12 cellular contexts compared by ENCODE assay signal in genomic region chr1:219659005-219659632, GRCh38. TPM values are rescaled to one million over a fixed set of nuclear protein-coding genes. Genes with fewer than 3 reads are reported as not detected.
A peak's percentile ranks its signal among the peaks of the same experiment; 100 is the strongest.
DNase-seq lines count a peak whose midpoint lies in the region; ATAC-seq and TF ChIP-seq lines count a peak whose summit lies in the region.
"Had no signal": no experiment of that assay in that cellular context is flagged by ENCODE, and none has a peak within 500 bp of the region (broad histone marks: within the 10 kb centered on the region; RNA-seq: fewer than 3 reads in every experiment).

No MANE protein-coding gene starts in this region.

- no peak overlapping the region for H3K9ac ChIP-seq in IMR-90 (ENCODE audit: low read depth, low read length)

- H3K9me3 ChIP-seq in IMR-90 (ENCODE audit: control insufficient read depth, insufficient read depth, low read length) (no peaks in the 10 kb centered on the region), heart left ventricle (no peaks in the 10 kb centered on the region)
- H3K9me3 ChIP-seq: body of pancreas had no signal

- H4K20me1 ChIP-seq in IMR-90 (ENCODE audit: insufficient read depth, low read length): no peaks in the 10 kb centered on the region

- H2AK5ac ChIP-seq in IMR-90 (ENCODE audit: low read depth, low read length): no peak overlapping the region; the same call in 1 of the 2 replicates

- TF ChIP-seq CTCF in IMR-90 (conservative IDR thresholded peaks at IDR 0.05; ENCODE audit: low read depth, low read length): no peak
- no peak for TF ChIP-seq CTCF in heart left ventricle (IDR thresholded peaks at IDR 0.05)

- peaks cover 0 to 9% (median 4%) of the 10 kb centered on the region in 3 donors for H3K9me3 Mint-ChIP-seq in T-cell

- H4K8ac ChIP-seq in IMR-90 (ENCODE audit: low read depth in 2 of 2, low read length in 2 of 2): no peak overlapping the region

- H3K27ac ChIP-seq in IMR-90 (ENCODE audit: insufficient read depth, low read length): peak overlapping the region; percentile 13; the same call in 1 of the 2 replicates
- peak overlapping the region in 1 of 12 donors; percentile 63 for H3K27ac ChIP-seq in heart left ventricle
- H3K27ac ChIP-seq: body of pancreas had no signal

- H2BK120ac ChIP-seq in IMR-90 (ENCODE audit: low read depth, low read length): no peak overlapping the region

- H3K56ac ChIP-seq in IMR-90 (ENCODE audit: extremely low read depth, insufficient read depth, low read length): no peak overlapping the region

- H3K9me1 ChIP-seq in IMR-90 (ENCODE audit: insufficient read depth, low read length): no peaks in the 10 kb centered on the region

- CTCF ChIA-PET in IMR-90 (lab: Yijun Ruan, JAX) (interaction anchor here (0.8 kb wide), 1 partner anchor 35 kb away, joined by 4 read pairs; no protein-coding TSS in a partner anchor), T-cell (lab: Charles Lee) (no interaction called here)

- H2BK5ac ChIP-seq in IMR-90 (ENCODE audit: low read depth, low read length, poor library complexity, severe bottlenecking): no peak overlapping the region

- peak overlapping the region; percentile 50; the same call in 1 of the 2 replicates for H4K5ac ChIP-seq in IMR-90 (ENCODE audit: low read depth, low read length)

- H3K4ac ChIP-seq in IMR-90 (ENCODE audit: low read depth, low read length): no peak overlapping the region

- H3K4me1 Mint-ChIP-seq in T-cell: peaks cover 0 to 5% (median 5%) of the 10 kb centered on the region in 3 donors

- no peak overlapping the region for H3K23ac ChIP-seq in IMR-90 (ENCODE audit: low read depth, low read length)

- peak overlapping the region; percentile 89; the same call in 1 of the 2 replicates for H3K18ac ChIP-seq in IMR-90 (ENCODE audit: low read depth, low read length)

- H3K27ac Mint-ChIP-seq in T-cell: no peak overlapping the region
- H3K27ac Mint-ChIP-seq: CD4-positive, alpha-beta T cell had no signal

- no peak overlapping the region for H2BK15ac ChIP-seq in IMR-90 (ENCODE audit: low read depth, low read length)

- H3K36me3 ChIP-seq in IMR-90 (ENCODE audit: control insufficient read depth, insufficient read depth, low read length) (no peaks in the 10 kb centered on the region), heart left ventricle (no peaks in the 10 kb centered on the region)

- H3K79me1 ChIP-seq in IMR-90 (ENCODE audit: low read depth in 1 of 2, low read length in 2 of 2): no peaks in the 10 kb centered on the region

- dilution Hi-C loops in IMR-90 (cut with HindIII; ENCODE audit: low sequenced_read_pairs, unreplicated experiment): no loop called here

- H4K91ac ChIP-seq in IMR-90 (ENCODE audit: insufficient read depth, low read depth, low read length): no peak overlapping the region

- POLR2A ChIA-PET in IMR-90 (lab: Charles Lee; ENCODE audit: unreplicated experiment) (interaction anchor here (0.6 kb wide), 1 partner anchor 14 kb away, joined by 4 read pairs; no protein-coding TSS in a partner anchor), T-cell (lab: Charles Lee) (no interaction called here)

- no peak for TF ChIP-seq RAD21 in IMR-90 (IDR thresholded peaks at IDR 0.05; ENCODE audit: low read length)

- TF ChIP-seq POLR2A in IMR-90 (IDR thresholded peaks at IDR 0.05; ENCODE audit: low read depth, low read length) (no peak), heart left ventricle (IDR thresholded peaks at IDR 0.05) (no peak)

- H3K36me3 Mint-ChIP-seq in T-cell: no peaks in the 10 kb centered on the region

- intact Hi-C loops in IMR-90 (cut with micrococcal nuclease): loop anchor here (5.0 kb wide), 1 partner anchor 262 kb away; no protein-coding TSS in a partner anchor
- intact Hi-C loops in heart left ventricle (cut with DNase I): loop anchor here in 1 of 10 donors (10.0 kb wide), 1 partner anchor 1314 kb away; the partner anchor contains the start of gene TGFB2

- ATAC-seq in GM18517 (IDR thresholded peaks at IDR 0.05; ENCODE audit: unreplicated experiment) (peak; percentile 73), GM21786 (IDR thresholded peaks at IDR 0.05; ENCODE audit: unreplicated experiment) (peak; percentile 77), IMR-90 (ENCODE audit: low read depth) (no peak), heart left ventricle (peak in 3 of 4 donors; percentile 77 to 83 (median 82)), GM19328 (IDR thresholded peaks at IDR 0.05; ENCODE audit: unreplicated experiment) (no peak), T-cell (replicated peaks in 1 of 4) (no peak)
- ATAC-seq: body of pancreas had no signal

- H3K4me3 Mint-ChIP-seq in T-cell: no peak overlapping the region
- H3K4me3 Mint-ChIP-seq: CD4-positive, alpha-beta T cell had no signal

- H3K4me1 ChIP-seq in IMR-90 (ENCODE audit: control insufficient read depth, insufficient read depth, low read length) (peaks cover 6% of the 10 kb centered on the region; the same call in 1 of the 2 replicates), heart left ventricle (peaks cover 0 to 22% (median 12%) of the 10 kb centered on the region in 12 donors)

- no peak overlapping the region for H2AK9ac ChIP-seq in IMR-90 (replicated peaks; ENCODE audit: low read depth, low read length, poor library complexity)

- no peak overlapping the region for H2BK20ac ChIP-seq in IMR-90 (ENCODE audit: low read depth, low read length)

- in situ Hi-C loops in IMR-90 (cut with MboI; ENCODE audit: low sequenced_read_pairs): no loop called here

- no CpG with 5 or more reads among the region's 4 CpGs for WGBS in IMR-90 (ENCODE audit: extremely low coverage in 2 of 2, insufficient read length in 1 of 2), 2 experiments
- WGBS in heart left ventricle, 4 donors: 44 to 48% (median 46%) methylated on average over 4 of the region's 4 CpGs

- DNase-seq in IMR-90 (no peak), heart left ventricle (peak in 1 of 5 donors; percentile 37), NCI-H2227 (lab: John Stamatoyannopoulos, UW; ENCODE audit: unreplicated experiment) (no peak), T-cell (no peak), NCI-H748 treated with DMSO at 0.1 percent for 48 hours (lab: John Stamatoyannopoulos, UW) (no peak)
- DNase-seq: body of pancreas; CD4-positive, alpha-beta T cell had no signal

- BruUV-seq in IMR-90 (replicated peaks; lab: Mats Ljungman, UMichigan): no TSS peak

- no peaks in the 10 kb centered on the region for H3K27me3 ChIP-seq in IMR-90 (ENCODE audit: control insufficient read depth, insufficient read depth, low read length)
- H3K27me3 ChIP-seq in heart left ventricle: peaks cover 0 to 2% (median 0%) of the 10 kb centered on the region in 9 donors
- H3K27me3 ChIP-seq: body of pancreas had no signal

- H3K4me3 ChIP-seq in IMR-90 (ENCODE audit: insufficient read depth, low read depth, low read length) (no peak overlapping the region), heart left ventricle (no peak overlapping the region)
- H3K4me3 ChIP-seq: body of pancreas had no signal

- H3K27me3 Mint-ChIP-seq in T-cell: peaks cover 24 to 28% of the 10 kb centered on the region in 2 donors

- H3K4me2 ChIP-seq in IMR-90 (ENCODE audit: low read depth, low read length): peak overlapping the region; percentile 36; the same call in 1 of the 2 replicates

- H3K14ac ChIP-seq in IMR-90 (replicated peaks; ENCODE audit: low read depth, low read length): no peak overlapping the region

- no peak overlapping the region for H2AFZ ChIP-seq in IMR-90 (replicated peaks; ENCODE audit: low read length, poor library complexity)

TF ChIP-seq in IMR-90, 13 proteins besides CTCF, POLR2A, EP300 and RAD21:
- 0 out of 2 replicates have a peak, but pooled peaks have one; percentile 10 for TF ChIP-seq MAFK (IDR thresholded peaks at IDR 0.05; ENCODE audit: low read depth, low read length)
- no peak for TF ChIP-seq CEBPB (IDR thresholded peaks at IDR 0.05; ENCODE audit: low read depth, low read length)

RNA-seq across cellular contexts. Expression of gene ZC3H11B, which starts 46.2 kb away (rescaled TPM):
- total RNA-seq in IMR-90 (2012; rRNA removed) (under 0.01 and 0.28 TPM in 2 replicates), heart left ventricle (1 to 10 TPM in 1 of 9 donors, under 1 TPM in 5, not detected in 3; 0.16 to 1.2 (median 0.33) TPM), T-cell (under 1 TPM in 2 of 5 donors, not detected in 3; 0.19 to 0.47 TPM)
- polyA plus RNA-seq in IMR-90 (2012; rRNA removed) (0.03 TPM in 1 of 2 replicates, not detected in the other), heart left ventricle (under 1 TPM in 1 of 2 donors, not detected in 1; 0.03 TPM)
- polyA plus RNA-seq in IMR-90 (2012; cell fraction: cytosol; rRNA removed): 0.03 TPM in 1 of 2 replicates, not detected in the other
- polyA plus RNA-seq in IMR-90 (2012; cell fraction: nucleus; rRNA removed; ENCODE audit: low replicate concordance): 0.08 and 0.22 TPM in 2 replicates
- total RNA-seq: body of pancreas, LHCN-M2, temporal lobe had no signal

Comparison
In these comparisons a context has a peak if more than half of its experiments do, and no peak if none do; other contexts are left out.
1. ATAC-seq: peak in GM18517 (single experiment), GM21786 (single experiment) and heart left ventricle (3 of 4); none in IMR-90 (single experiment), GM19328 (single experiment) and T-cell (0 of 4).